In the genomic region with DNA sequence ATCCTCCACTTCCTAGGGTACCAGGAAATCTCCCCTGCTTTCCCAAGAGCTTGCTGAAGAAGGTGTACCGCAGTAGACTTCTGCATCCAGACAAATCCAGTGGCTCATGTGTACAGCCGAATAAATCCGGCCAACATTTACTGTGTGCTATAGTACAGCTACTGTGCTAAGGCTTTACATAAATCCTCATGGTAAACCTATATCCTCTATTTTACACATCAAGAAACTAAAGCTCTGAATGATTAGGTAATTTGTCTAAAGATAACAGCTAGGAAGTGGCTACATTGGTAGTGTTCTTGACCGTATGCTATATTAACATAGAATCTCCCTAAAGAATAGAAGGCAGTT, we compare ENCODE assay signal across 8 cellular contexts. TPM values are rescaled to one million over a fixed set of nuclear protein-coding genes. Genes with fewer than 3 reads are reported as not detected.
DNase-seq lines count a peak whose midpoint lies in the region; ATAC-seq and TF ChIP-seq lines count a peak whose summit lies in the region.

No MANE protein-coding gene starts in this region.

- TF ChIP-seq CTCF in MM.1S (IDR thresholded peaks at IDR 0.05; ENCODE audit: low read length) (0 out of 2 replicates have a peak, but pooled peaks have one; percentile 3), endothelial cell (IDR thresholded peaks at IDR 0.05; ENCODE audit: unreplicated experiment) (no peak), psoas muscle (IDR thresholded peaks at IDR 0.05) (no peak)

- H3K4me3 ChIP-seq in MM.1S (ENCODE audit: low read length) (peak overlapping the region; percentile 95; the same call in 1 of the 2 replicates), psoas muscle (peak overlapping the region; percentile 87)

- H3K9me2 ChIP-seq in MM.1S (replicated peaks; ENCODE audit: insufficient read depth, low read length): no peaks in the 10 kb centered on the region

- H3K4me2 ChIP-seq in MM.1S (ENCODE audit: low read depth, low read length): peak overlapping the region; percentile 14; the same call in 1 of the 2 replicates

- CTCF ChIA-PET in activated CD8-positive, alpha-beta memory T cell treated with anti-CD3 and anti-CD28 coated beads, Interleukin-2, amount 10 ng/mL, durations not matched to agents 7 days and 5 days (lab: Charles Lee): interaction anchor here (0.6 to 2.5 kb wide), 16 partner anchors 8 to 462 kb away, joined by 3 to 21 read pairs (median 4); partner anchors contain the start of gene AGGF1

- H3K4me1 ChIP-seq in MM.1S (ENCODE audit: low read length) (peaks cover 5% of the 10 kb centered on the region; the same call in 1 of the 2 replicates), psoas muscle (no peaks in the 10 kb centered on the region)

- H3K27ac ChIP-seq in MM.1S (ENCODE audit: low read length) (no peak overlapping the region), psoas muscle (peak overlapping the region; percentile 91)

- no peaks in the 10 kb centered on the region for H3K9me3 Mint-ChIP-seq in activated CD8-positive, alpha-beta memory T cell treated with anti-CD3 and anti-CD28 coated beads, Interleukin-2, amount 10 ng/mL, durations not matched to agents 7 days and 5 days (ENCODE audit: low read depth)
- no peaks in the 10 kb centered on the region for H3K9me3 Mint-ChIP-seq in endothelial cell (ENCODE audit: unreplicated experiment)

- H3K9me3 ChIP-seq in MM.1S (replicated peaks; ENCODE audit: insufficient read depth, low read length) (no peaks in the 10 kb centered on the region), psoas muscle (no peaks in the 10 kb centered on the region)

- WGBS in psoas muscle, 3 donors: 37 to 41% (median 38%) methylated on average over 4 of the region's 4 CpGs

- H3K9ac ChIP-seq in MM.1S (ENCODE audit: low read length): no peak overlapping the region

- H4K20me1 ChIP-seq in MM.1S (ENCODE audit: insufficient read depth, low read length): no peaks in the 10 kb centered on the region

- peak; percentile 18 for ATAC-seq in activated CD8-positive, alpha-beta memory T cell treated with anti-CD3 and anti-CD28 coated beads, Interleukin-2, amount 10 ng/mL, durations not matched to agents 7 days and 5 days
- peak in 1 of 4 donors; percentile 2 for ATAC-seq in psoas muscle

- H3K4me1 Mint-ChIP-seq in activated CD8-positive, alpha-beta memory T cell treated with anti-CD3 and anti-CD28 coated beads, Interleukin-2, amount 10 ng/mL, durations not matched to agents 7 days and 5 days: peaks cover 33% of the 10 kb centered on the region
- H3K4me1 Mint-ChIP-seq in endothelial cell (ENCODE audit: unreplicated experiment): peaks cover 9% of the 10 kb centered on the region

- no peaks in the 10 kb centered on the region for H3K79me2 ChIP-seq in MM.1S (ENCODE audit: low read length)

- H3K36me3 ChIP-seq in MM.1S (replicated peaks; ENCODE audit: insufficient read depth, low read length): no peaks in the 10 kb centered on the region
- H3K36me3 ChIP-seq in psoas muscle (ENCODE audit: insufficient read depth in 1 of 2, low read depth in 1 of 2): peaks cover 0 to under 1% of the 10 kb centered on the region in 2 donors

- peaks cover 10% of the 10 kb centered on the region for H3F3A ChIP-seq in MM.1S (ENCODE audit: insufficient read depth, low read length)

- intact Hi-C loops in psoas muscle (cut with DNase I): loop anchor here (1.0 to 10.0 kb wide), 4 partner anchors 347 to 1775 kb away; partner anchors contain the start of gene POC5 (in 1 of the 2)

- DNase-seq in activated CD8-positive, alpha-beta memory T cell treated with anti-CD3 and anti-CD28 coated beads, Interleukin-2, amount 10 ng/mL, durations not matched to agents 7 days and 5 days: no peak
- DNase-seq in activated CD8-positive, alpha-beta memory T cell treated with anti-CD3 and anti-CD28 coated beads, Interleukin-2, amount 50 U/mL, for 48 hours: no peak
- DNase-seq in MM.1S (no peak), endothelial cell (ENCODE audit: low spot score) (no peak), psoas muscle (no peak), NOMO-1 treated with DMSO at 0.1 percent for 48 hours (lab: John Stamatoyannopoulos, UW; ENCODE audit: unreplicated experiment) (no peak), SK-N-DZ (ENCODE audit: low spot score) (no peak), SIG-M5 treated with dmso at 0.1 percent for 504 hours (lab: John Stamatoyannopoulos, UW; ENCODE audit: unreplicated experiment) (no peak)

- no peaks in the 10 kb centered on the region for H3K27me3 Mint-ChIP-seq in activated CD8-positive, alpha-beta memory T cell treated with anti-CD3 and anti-CD28 coated beads, Interleukin-2, amount 10 ng/mL, durations not matched to agents 7 days and 5 days
- H3K27me3 Mint-ChIP-seq in endothelial cell (ENCODE audit: unreplicated experiment): no peaks in the 10 kb centered on the region

- H2AFZ ChIP-seq in MM.1S (ENCODE audit: low read length): 0 out of 2 replicates have a peak overlapping the region, but pooled peaks have one; percentile 3

- H3K36me3 Mint-ChIP-seq in activated CD8-positive, alpha-beta memory T cell treated with anti-CD3 and anti-CD28 coated beads, Interleukin-2, amount 10 ng/mL, durations not matched to agents 7 days and 5 days: peaks cover 7% of the 10 kb centered on the region
- H3K36me3 Mint-ChIP-seq in endothelial cell (ENCODE audit: low read depth, unreplicated experiment): no peaks in the 10 kb centered on the region

- H3K27me3 ChIP-seq in MM.1S (replicated peaks; ENCODE audit: insufficient read depth, low read length) (no peaks in the 10 kb centered on the region), psoas muscle (ENCODE audit: insufficient read depth in 3 of 3, low read length in 2 of 3) (no peaks in the 10 kb centered on the region)

- peak overlapping the region; percentile 92 for H3K27ac Mint-ChIP-seq in activated CD8-positive, alpha-beta memory T cell treated with anti-CD3 and anti-CD28 coated beads, Interleukin-2, amount 10 ng/mL, durations not matched to agents 7 days and 5 days
- no peak overlapping the region for H3K27ac Mint-ChIP-seq in endothelial cell (ENCODE audit: unreplicated experiment)

- H3K4me3 Mint-ChIP-seq in activated CD8-positive, alpha-beta memory T cell treated with anti-CD3 and anti-CD28 coated beads, Interleukin-2, amount 10 ng/mL, durations not matched to agents 7 days and 5 days: peak overlapping the region; percentile 82
- peak overlapping the region; percentile 86 for H3K4me3 Mint-ChIP-seq in endothelial cell (ENCODE audit: unreplicated experiment)

RNA-seq across cellular contexts. Expression of gene WDR41, which starts 0.5 kb away (rescaled TPM):
- 10 to 100 TPM; 33.2 to 35.7 TPM for total RNA-seq in activated CD8-positive, alpha-beta memory T cell treated with anti-CD3 and anti-CD28 coated beads, Interleukin-2, amount 10 ng/mL, durations not matched to agents 7 days and 5 days
- 47.4 TPM for total RNA-seq in endothelial cell (ENCODE audit: unreplicated experiment)
- 10 to 100 TPM; 26.6 to 32.2 (median 29.0) TPM for total RNA-seq in psoas muscle
- polyA plus RNA-seq in psoas muscle: 10 to 100 TPM; 17.1 to 21.6 (median 20.9) TPM
- 47.5 and 61.9 TPM in 2 replicates for polyA plus RNA-seq in SK-N-DZ (2014; cell fraction: cytosol; rRNA removed)
- polyA plus RNA-seq in SK-N-DZ (2014; cell fraction: nucleus; rRNA removed): 28.6 and 40.8 TPM in 2 replicates
